9 cellular contexts compared by ENCODE assay signal in the genomic region with DNA sequence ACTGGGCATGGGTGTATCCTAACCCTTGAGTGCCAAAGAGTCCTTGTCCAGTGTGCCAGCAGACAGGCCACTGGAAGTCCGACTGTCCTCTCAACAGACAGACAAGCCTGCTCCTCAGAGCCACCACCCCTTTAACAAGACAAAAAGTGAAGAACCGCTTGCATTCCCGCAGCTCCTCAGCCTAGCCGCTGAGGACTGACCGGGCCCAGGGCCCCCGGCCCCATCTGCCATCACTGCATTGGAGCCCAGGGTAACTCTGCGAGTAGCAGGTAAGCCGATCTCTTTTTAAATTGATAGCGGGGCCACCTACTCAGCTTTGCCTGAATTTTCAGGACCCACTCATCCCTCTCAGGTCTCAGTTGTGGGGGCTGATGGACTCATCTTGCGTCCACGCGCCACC.
DNase-seq lines count a peak whose midpoint lies in the region; ATAC-seq, FAIRE-seq and TF ChIP-seq lines count a peak whose summit lies in the region.
"Had no signal": no experiment of that assay in that cellular context is flagged by ENCODE, and none has a peak within 500 bp of the region (broad histone marks: within the 10 kb centered on the region; RNA-seq: fewer than 3 reads in every experiment).

No MANE protein-coding gene starts in this region.

- H3K27me3 ChIP-seq in H9 (ENCODE audit: insufficient read depth, low read length) (no peaks in the 10 kb centered on the region), PC-3 (ENCODE audit: low read length) (no peaks in the 10 kb centered on the region), H1 (replicated peaks in 1 of 4; ENCODE audit: control insufficient read depth in 3 of 4, extremely low read depth in 1 of 4, insufficient read depth in 3 of 4, low read length in 3 of 4) (no peaks in the 10 kb centered on the region), skeletal muscle satellite cell (ENCODE audit: control insufficient read depth, insufficient read depth, low read length) (no peaks in the 10 kb centered on the region)

- H3K18ac ChIP-seq in H9 (ENCODE audit: insufficient read length, low read depth, low read length): peak overlapping the region; percentile 15
- no peak overlapping the region for H3K18ac ChIP-seq in H1 (ENCODE audit: extremely low read depth, low read length)

- peaks cover 0 to 7% (median 0%) of the 10 kb centered on the region in 3 experiments; a peak in 3 of 7 replicates for H3K36me3 Mint-ChIP-seq in H9 (ENCODE audit: insufficient read depth in 1 of 3, low read depth in 3 of 3)
- H3K36me3 Mint-ChIP-seq: CD8-positive, alpha-beta T cell had no signal

- no peak for TF ChIP-seq EP300 in H1 (IDR thresholded peaks at IDR 0.05; ENCODE audit: borderline replicate concordance in 1 of 2, low read depth in 2 of 2, low read length in 2 of 2)

- no peaks in the 10 kb centered on the region for H3K23me2 ChIP-seq in H9 (ENCODE audit: insufficient read length, low read depth, low read length, poor library complexity, severe bottlenecking)
- H3K23me2 ChIP-seq in H1 (ENCODE audit: low read depth, low read length): 0 out of 2 replicates have a peak, but pooled peaks cover 2% of the 10 kb centered on the region

- no peak overlapping the region for H2BK20ac ChIP-seq in H9 (ENCODE audit: low read depth, low read length, poor library complexity, severe bottlenecking)
- H2BK20ac ChIP-seq in H1 (ENCODE audit: low read length): no peak overlapping the region

- no peaks in the 10 kb centered on the region for H3K79me2 ChIP-seq in H9 (ENCODE audit: insufficient read depth, low read length)
- H3K79me2 ChIP-seq in PC-3 (ENCODE audit: low read length): peaks cover 23% of the 10 kb centered on the region; the same call in 1 of the 2 replicates
- H3K79me2 ChIP-seq in H1 (ENCODE audit: control insufficient read depth in 1 of 2, insufficient read depth in 2 of 2, low read length in 2 of 2): no peaks in the 10 kb centered on the region

- H3K14ac ChIP-seq in H9 (ENCODE audit: insufficient read depth, low read length) (no peak overlapping the region; the same call in 1 of the 2 replicates), H1 (ENCODE audit: insufficient read length) (no peak overlapping the region)

- CTCF ChIA-PET in PC-3 (lab: Charles Lee) (interaction anchor here (0.7 kb wide), 1 partner anchor 1759 kb away, joined by 3 read pairs; no protein-coding TSS in a partner anchor), H1 (lab: Charles Lee; ENCODE audit: partially characterized antibody) (interaction anchor here (0.7 to 2.5 kb wide), 13 partner anchors 15 to 184 kb away, joined by 3 to 22 read pairs (median 3); no protein-coding TSS in a partner anchor)

- H3K9me2 ChIP-seq in PC-3 (replicated peaks; ENCODE audit: low read length): no peaks in the 10 kb centered on the region

- intact Hi-C loops in PC-3 (cut with micrococcal nuclease): no loop called here

- WGBS in H9 (ENCODE audit: extremely low coverage, insufficient read length, low lambda C conversion rate): no CpG with 5 or more reads among the region's 12 CpGs
- WGBS in H1 (ENCODE audit: extremely low coverage in 1 of 2, insufficient coverage in 1 of 2, insufficient read length in 1 of 2, insufficient replicate concordance in 2 of 2, low coverage in 1 of 2, low lambda C conversion rate in 2 of 2, missing lambda C conversion rate in 1 of 2), 2 experiments: 79% methylated on average over 12 of the region's 12 CpGs; no CpG with 5 or more reads in 1 of the 2 experiments

- H2AFZ ChIP-seq in H9 (ENCODE audit: low read length): no peak overlapping the region
- no peak overlapping the region for H2AFZ ChIP-seq in PC-3 (ENCODE audit: low read length)
- H2AFZ ChIP-seq in H1 (ENCODE audit: low read length): no peak overlapping the region

- TF ChIP-seq RAD21 in H1 (IDR thresholded peaks at IDR 0.05 in 1 of 2, conservative IDR thresholded peaks at IDR 0.05 in 1 of 2; ENCODE audit: low read depth in 2 of 2, low read length in 2 of 2): no peak

- no peak overlapping the region for H4K91ac ChIP-seq in H9 (ENCODE audit: insufficient read length, low read depth, low read length)
- no peak overlapping the region for H4K91ac ChIP-seq in H1 (replicated peaks; ENCODE audit: insufficient read length, low read length)

- H3K36me3 ChIP-seq in PC-3 (ENCODE audit: low read depth, low read length) (peaks cover 21% of the 10 kb centered on the region), H1 (ENCODE audit: control insufficient read depth in 2 of 4, insufficient read depth in 4 of 4, low read length in 3 of 4) (no peaks in the 10 kb centered on the region), skeletal muscle satellite cell (ENCODE audit: insufficient read depth, low read length) (peaks cover 26% of the 10 kb centered on the region)

- no peak for TF ChIP-seq CTCF in H9 (conservative IDR thresholded peaks at IDR 0.05)
- no peak for TF ChIP-seq CTCF in PC-3 (conservative IDR thresholded peaks at IDR 0.05; ENCODE audit: low read depth, low read length)
- no peak for TF ChIP-seq CTCF in H1 (IDR thresholded peaks at IDR 0.05; ENCODE audit: control extremely low read depth in 1 of 3, insufficient read depth in 1 of 3, low read depth in 1 of 3, low read length in 3 of 3)

- no peak for FAIRE-seq in H1 (lab: Jason Lieb, UNC)

- H4K20me1 ChIP-seq in H9 (ENCODE audit: control insufficient read depth, insufficient read depth, insufficient read length) (no peaks in the 10 kb centered on the region), PC-3 (ENCODE audit: low read length) (no peaks in the 10 kb centered on the region), H1 (replicated peaks in 1 of 2; ENCODE audit: control insufficient read depth in 1 of 2, insufficient read depth in 2 of 2, low read length in 2 of 2) (no peaks in the 10 kb centered on the region)

- no peak overlapping the region for H2AK5ac ChIP-seq in H9 (ENCODE audit: insufficient read length, low read length)
- H2AK5ac ChIP-seq in H1 (ENCODE audit: low read depth, low read length): no peak overlapping the region

- H3K27me3 Mint-ChIP-seq in H9 (ENCODE audit: low read depth): no peaks in the 10 kb centered on the region; the same call in 1 of the 2 replicates

- H3K4me2 ChIP-seq in H9 (ENCODE audit: insufficient read depth, insufficient read length, low read length) (no peak overlapping the region), PC-3 (ENCODE audit: low read length) (no peak overlapping the region), H1 (ENCODE audit: insufficient read depth in 1 of 2, low read depth in 2 of 2, low read length in 2 of 2) (no peak overlapping the region), skeletal muscle satellite cell (ENCODE audit: low read length) (no peak overlapping the region)

- no peaks in the 10 kb centered on the region; a peak in 4 of 5 replicates for H3K9me3 Mint-ChIP-seq in H9
- H3K9me3 Mint-ChIP-seq: CD8-positive, alpha-beta T cell had no signal

- no peak overlapping the region for H3T11ph ChIP-seq in H9 (ENCODE audit: low read length)

- H3F3A ChIP-seq in PC-3 (ENCODE audit: low read length, unreplicated experiment): no peaks in the 10 kb centered on the region

- peak; percentile 10; the same call in 1 of the 2 replicates for ATAC-seq in PC-3
- no peak for ATAC-seq in GM18870 (IDR thresholded peaks at IDR 0.05; ENCODE audit: unreplicated experiment)

- H3K79me1 ChIP-seq in H9 (ENCODE audit: insufficient read depth, low read depth, low read length, poor library complexity, severe bottlenecking) (no peaks in the 10 kb centered on the region), H1 (ENCODE audit: low read depth, low read length) (no peaks in the 10 kb centered on the region)

- no peaks in the 10 kb centered on the region for H3K4me1 Mint-ChIP-seq in H9

- H3K4ac ChIP-seq in H9 (ENCODE audit: low read depth, low read length) (no peak overlapping the region), H1 (replicated peaks; ENCODE audit: insufficient read length, low read depth, low read length) (no peak overlapping the region)

- POLR2A ChIA-PET in PC-3 (lab: Charles Lee; ENCODE audit: unreplicated experiment) (no interaction called here), H1 (lab: Charles Lee; ENCODE audit: partially characterized antibody) (interaction anchor here (0.6 to 1.0 kb wide), 4 partner anchors 9 to 81 kb away, joined by 3 to 5 read pairs (median 4); no protein-coding TSS in a partner anchor)

- no peak overlapping the region for H3K56ac ChIP-seq in H9 (ENCODE audit: insufficient read length, low read depth, low read length)
- no peak overlapping the region for H3K56ac ChIP-seq in H1 (replicated peaks; ENCODE audit: insufficient read length, low read depth, low read length)

- H3K4me1 ChIP-seq in H9 (ENCODE audit: insufficient read depth, low read length) (no peaks in the 10 kb centered on the region), PC-3 (ENCODE audit: insufficient read depth, low read length) (peaks cover 12% of the 10 kb centered on the region), H1 (replicated peaks in 1 of 4; ENCODE audit: control insufficient read depth in 3 of 4, insufficient read depth in 4 of 4, low read length in 3 of 4) (peaks cover 0 to 6% (median 2%) of the 10 kb centered on the region in 4 experiments; a peak in 4 of 7 replicates), skeletal muscle satellite cell (ENCODE audit: control insufficient read depth, insufficient read depth, low read length) (peaks cover 24% of the 10 kb centered on the region)

- H3K23ac ChIP-seq in H9 (ENCODE audit: insufficient read length, low read depth, low read length) (no peak overlapping the region), H1 (ENCODE audit: insufficient read length) (no peak overlapping the region)

- H3K9me3 ChIP-seq in H9 (ENCODE audit: control insufficient read depth, low read depth, low read length): no peaks in the 10 kb centered on the region
- H3K9me3 ChIP-seq in PC-3 (ENCODE audit: low read length): no peaks in the 10 kb centered on the region
- H3K9me3 ChIP-seq in H1 (ENCODE audit: insufficient read depth in 2 of 2, low read depth in 1 of 2, low read length in 1 of 2): peaks cover 3 to 4% of the 10 kb centered on the region in 2 experiments; a peak in 1 of 4 replicates
- no peaks in the 10 kb centered on the region for H3K9me3 ChIP-seq in skeletal muscle satellite cell (replicated peaks; ENCODE audit: low read length)

- H2BK15ac ChIP-seq in H9 (ENCODE audit: low read depth, low read length) (no peak overlapping the region), H1 (ENCODE audit: low read length) (0 out of 2 replicates have a peak overlapping the region, but pooled peaks have one; percentile 75)

- no peak overlapping the region for H3K27ac ChIP-seq in H9 (ENCODE audit: insufficient read length, low read depth, low read length)
- H3K27ac ChIP-seq in PC-3 (ENCODE audit: low read length): peak overlapping the region; percentile 63
- H3K27ac ChIP-seq in H1 (ENCODE audit: low read depth, low read length): no peak overlapping the region

- H2BK12ac ChIP-seq in H9 (ENCODE audit: insufficient read length, low read depth, low read length) (no peak overlapping the region), H1 (ENCODE audit: low read depth, low read length) (no peak overlapping the region)

- BruUV-seq in PC-3 (replicated peaks; lab: Mats Ljungman, UMichigan): no TSS peak

- H2BK120ac ChIP-seq in H9 (ENCODE audit: low read depth, low read length, poor library complexity, severe bottlenecking) (no peak overlapping the region), H1 (replicated peaks; ENCODE audit: low read depth, low read length) (no peak overlapping the region)

- H4K8ac ChIP-seq in H9 (replicated peaks; ENCODE audit: insufficient read length, low read depth, low read length) (no peak overlapping the region), H1 (ENCODE audit: extremely low read depth, insufficient read depth, low read length) (no peak overlapping the region; the same call in 1 of the 2 replicates)

- TF ChIP-seq POLR2A in H1 (IDR thresholded peaks at IDR 0.05; ENCODE audit: control extremely low read depth in 1 of 2, low read depth in 2 of 2, low read length in 2 of 2): no peak

- DNase-seq in H9: no peak
- DNase-seq in PC-3: no peak
- DNase-seq in H1 (ENCODE audit: low read depth in 1 of 2, low spot score in 2 of 2): no peak
- DNase-seq in nucleus accumbens (lab: John Stamatoyannopoulos, UW): no peak
- no peak for DNase-seq in NCI-H524 (lab: John Stamatoyannopoulos, UW)
- DNase-seq: NCI-H1417 treated with DMSO at 0.1 percent for 48 hours had no signal

- no peak overlapping the region for H3K27ac Mint-ChIP-seq in H9
- H3K27ac Mint-ChIP-seq: CD8-positive, alpha-beta T cell had no signal

- H3K4me3 Mint-ChIP-seq in H9: no peak overlapping the region
- H3K4me3 Mint-ChIP-seq: CD8-positive, alpha-beta T cell had no signal

- H2BK5ac ChIP-seq in H9 (ENCODE audit: insufficient read length, low read length): no peak overlapping the region
- H2BK5ac ChIP-seq in H1 (ENCODE audit: low read depth, low read length): no peak overlapping the region

- H4K5ac ChIP-seq in H9 (ENCODE audit: insufficient read length, low read depth, low read length) (no peak overlapping the region), H1 (ENCODE audit: insufficient read length, low read depth, low read length) (no peak overlapping the region)

- H3K4me3 ChIP-seq in PC-3 (ENCODE audit: low read length) (no peak overlapping the region), H1 (ENCODE audit: extremely low read depth in 1 of 4, insufficient read depth in 2 of 4, low read depth in 3 of 4, low read length in 4 of 4) (no peak overlapping the region), skeletal muscle satellite cell (ENCODE audit: low read length) (no peak overlapping the region)

- no peak overlapping the region for H3K9ac ChIP-seq in H9 (ENCODE audit: extremely low read depth, insufficient read length, low read length)
- peak overlapping the region; percentile 58 for H3K9ac ChIP-seq in PC-3 (ENCODE audit: low read length)
- no peak overlapping the region for H3K9ac ChIP-seq in H1 (replicated peaks in 1 of 4; ENCODE audit: extremely low read depth in 1 of 4, low read depth in 3 of 4, low read length in 3 of 4)
- H3K9ac ChIP-seq in skeletal muscle satellite cell (ENCODE audit: low read depth, low read length): peak overlapping the region; percentile 80

Comparison
In these comparisons a context has a peak if more than half of its experiments do, and no peak if none do; other contexts are left out.
1. H3K9ac ChIP-seq: peak in PC-3 (single experiment) and skeletal muscle satellite cell (single experiment); none in H9 (single experiment) and H1 (0 of 4).